Comparison of ENCODE assay signal across 14 cellular contexts in the genomic region with DNA sequence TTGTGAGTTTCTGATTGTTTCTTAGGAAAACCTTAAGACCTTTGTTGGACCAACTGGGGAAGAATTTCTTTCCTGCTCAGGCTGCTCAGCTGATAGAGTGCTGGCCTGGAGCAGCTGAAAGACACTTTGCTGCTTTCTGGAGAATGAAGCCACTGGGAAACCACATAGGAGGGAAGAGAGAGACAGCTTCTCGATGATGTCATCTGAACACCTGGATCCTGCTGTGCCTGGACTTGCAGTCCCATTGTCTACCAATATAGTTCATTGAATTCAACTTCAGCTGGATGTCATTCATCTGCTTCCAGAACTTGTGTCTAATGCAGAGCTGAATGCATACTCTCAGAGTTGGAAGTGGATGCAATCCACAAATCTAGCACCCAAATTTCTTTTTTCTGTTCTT. TPM values are rescaled to one million over a fixed set of nuclear protein-coding genes. Genes with fewer than 3 reads are reported as not detected.
A peak's percentile ranks its signal among the peaks of the same experiment; 100 is the strongest.
DNase-seq lines count a peak whose midpoint lies in the region; ATAC-seq, FAIRE-seq and TF ChIP-seq lines count a peak whose summit lies in the region.
"Had no signal": no experiment of that assay in that cellular context is flagged by ENCODE, and none has a peak within 500 bp of the region (broad histone marks: within the 10 kb centered on the region; RNA-seq: fewer than 3 reads in every experiment).

No MANE protein-coding gene starts in this region.

- no peak overlapping the region for H3K9ac ChIP-seq in DND-41 (ENCODE audit: low read depth, low read length)

- H3K4me1 ChIP-seq in DND-41 (ENCODE audit: insufficient read depth, low read length) (no peaks in the 10 kb centered on the region), foreskin keratinocyte (peaks cover 8% of the 10 kb centered on the region), HAP-1 (no peaks in the 10 kb centered on the region)

- H3K27me3 ChIP-seq in DND-41 (ENCODE audit: insufficient read depth, low read length, poor library complexity) (no peaks in the 10 kb centered on the region), bronchial epithelial cell (ENCODE audit: control insufficient read depth, insufficient read depth, low read length) (peaks cover 4% of the 10 kb centered on the region), foreskin keratinocyte (no peaks in the 10 kb centered on the region), HAP-1 (ENCODE audit: low read depth) (no peaks in the 10 kb centered on the region)

- H3K36me3 ChIP-seq in DND-41 (ENCODE audit: insufficient read depth, low read length), result no peaks in the 10 kb centered on the region
- no peaks in the 10 kb centered on the region for H3K36me3 ChIP-seq in bronchial epithelial cell (ENCODE audit: control insufficient read depth, insufficient read depth, low read length)
- H3K36me3 ChIP-seq in HAP-1 (replicated peaks), result no peaks in the 10 kb centered on the region

- H2AFZ ChIP-seq in DND-41 (ENCODE audit: low read depth, low read length), result no peak overlapping the region

- H3K79me2 ChIP-seq in DND-41 (ENCODE audit: insufficient read depth, low read length), result no peaks in the 10 kb centered on the region

- FAIRE-seq in bronchial epithelial cell (lab: Jason Lieb, UNC), result no peak
- FAIRE-seq: D721Med had no signal

- no peaks in the 10 kb centered on the region for H4K20me1 ChIP-seq in DND-41 (ENCODE audit: insufficient read depth, low read length)

- TF ChIP-seq CTCF in DND-41 (IDR thresholded peaks at IDR 0.05; ENCODE audit: borderline replicate concordance, extremely low read depth, low read length, poor library complexity, severe bottlenecking), result no peak
- no peak for TF ChIP-seq CTCF in bronchial epithelial cell (IDR thresholded peaks at IDR 0.05; ENCODE audit: insufficient read depth, low read length, severe bottlenecking)
- no peak for TF ChIP-seq CTCF in foreskin keratinocyte (conservative IDR thresholded peaks at IDR 0.05)

- DNase-seq in DMS79 treated with DMSO at 0.1 percent for 48 hours (lab: John Stamatoyannopoulos, UW) (peak; percentile 4), DMS79 (lab: John Stamatoyannopoulos, UW) (no peak), DND-41 (no peak), bronchial epithelial cell (ENCODE audit: low read depth) (peak; percentile 83), foreskin keratinocyte (peak; percentile 86 to 93), dermis blood vessel endothelial cell (no peak), HAP-1 (ENCODE audit: low spot score in 2 of 2) (no peak)
- DNase-seq: CD8-positive, alpha-beta T cell; COR-L47; DMS153 had no signal

- H3K9me3 ChIP-seq in DND-41 (ENCODE audit: insufficient read depth, low read length, severe bottlenecking), result no peaks in the 10 kb centered on the region
- no peaks in the 10 kb centered on the region for H3K9me3 ChIP-seq in HAP-1

- ATAC-seq in DND-41 (ENCODE audit: insufficient read depth, low read depth) (peak; percentile 55; the same call in 1 of the 3 replicates), foreskin keratinocyte (peak; percentile 94), HG02870 (IDR thresholded peaks at IDR 0.05; ENCODE audit: unreplicated experiment) (no peak)
- ATAC-seq: CD8-positive, alpha-beta T cell had no signal

- in situ Hi-C loops in HAP-1 (cut with MboI; ENCODE audit: low sequenced_read_pairs), result no loop called here

- H3K4me3 ChIP-seq in DND-41 (ENCODE audit: low read depth in 1 of 2, low read length in 2 of 2) (no peak overlapping the region), bronchial epithelial cell (ENCODE audit: low read depth, low read length) (no peak overlapping the region), HAP-1 (no peak overlapping the region)

- no peak overlapping the region for H3K4me2 ChIP-seq in DND-41 (ENCODE audit: insufficient read depth, low read length)

- H3K27ac ChIP-seq in DND-41 (ENCODE audit: low read length) (no peak overlapping the region), foreskin keratinocyte (peak overlapping the region; percentile 49)
- H3K27ac ChIP-seq: 22Rv1 had no signal

RNA-seq across cellular contexts. Expression of gene TSHZ3, which starts 34.3 kb away (rescaled TPM):
- 1.6 and 2.0 TPM in 2 replicates for total RNA-seq in bronchial epithelial cell
- total RNA-seq in foreskin keratinocyte, result 8.4 and 8.8 TPM in 2 replicates
- polyA plus RNA-seq in foreskin keratinocyte, result 3.1 and 3.4 TPM in 2 replicates
- total RNA-seq in dermis blood vessel endothelial cell, result 0.88 and 3.2 TPM in 2 replicates
- total RNA-seq: CD8-positive, alpha-beta T cell; HT-29 had no signal

Comparison
In these comparisons a context has a peak if more than half of its experiments do, and no peak if none do; other contexts are left out.
1. DNase-seq: peak in DMS79 treated with DMSO at 0.1 percent for 48 hours (single experiment), bronchial epithelial cell (single experiment) and foreskin keratinocyte (2 of 2); none in DMS79 (single experiment), DND-41 (single experiment), dermis blood vessel endothelial cell (single experiment) and HAP-1 (0 of 2).